13 cellular contexts compared by ENCODE assay signal in the genomic region with DNA sequence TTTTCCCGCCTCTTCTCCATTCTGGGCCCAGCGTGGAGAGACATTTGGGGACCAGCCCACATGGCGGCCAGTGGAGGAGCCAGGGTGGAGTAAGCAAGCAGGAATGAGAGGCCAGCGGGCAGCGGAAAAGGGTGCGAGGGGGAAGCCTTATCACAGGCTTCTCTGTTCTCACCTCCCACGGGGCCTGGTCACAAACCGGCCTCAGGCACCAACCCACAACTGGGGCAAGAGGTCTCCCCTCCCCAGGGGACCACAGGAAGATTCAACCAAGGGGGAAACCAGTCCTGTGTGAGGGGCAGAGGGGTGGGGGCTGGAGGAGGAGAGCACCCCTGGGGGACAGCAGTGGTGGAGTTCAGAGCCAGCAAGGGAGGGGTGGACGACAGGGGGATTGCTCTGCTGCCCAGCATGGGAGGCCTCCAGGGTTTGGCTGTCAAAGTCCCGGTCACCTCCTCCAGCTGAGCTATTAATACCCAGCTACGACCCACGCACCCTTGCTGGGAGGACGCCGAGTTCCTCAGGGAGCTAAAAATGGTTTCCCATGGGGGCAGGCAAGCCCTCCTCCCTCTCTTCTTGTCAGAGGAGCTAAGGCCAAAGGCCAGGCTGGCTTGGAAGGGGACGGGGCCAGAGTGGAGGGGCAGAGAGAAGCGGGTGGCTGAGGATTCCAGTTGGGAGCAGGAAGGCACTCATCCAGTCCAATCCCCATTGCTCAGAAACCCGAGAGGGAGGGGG. TPM values are rescaled to one million over a fixed set of nuclear protein-coding genes. Genes with fewer than 3 reads are reported as not detected.
DNase-seq lines count a peak whose midpoint lies in the region; ATAC-seq and TF ChIP-seq lines count a peak whose summit lies in the region.
"Had no signal": no experiment of that assay in that cellular context is flagged by ENCODE, and none has a peak within 500 bp of the region (broad histone marks: within the 10 kb centered on the region; RNA-seq: fewer than 3 reads in every experiment).

No MANE protein-coding gene starts in this region.

- H3K79me1 ChIP-seq in IMR-90 (ENCODE audit: low read depth in 1 of 2, low read length in 2 of 2): no peaks in the 10 kb centered on the region

- H4K8ac ChIP-seq in IMR-90 (ENCODE audit: low read depth in 2 of 2, low read length in 2 of 2): no peak overlapping the region

- intact Hi-C loops in IMR-90 (cut with micrococcal nuclease) (no loop called here), esophagus muscularis mucosa (cut with DNase I) (loop anchor here (5.0 kb wide), 1 partner anchor 38 kb away; the partner anchor contains the start of gene DUSP7)

- CTCF ChIA-PET in IMR-90 (lab: Yijun Ruan, JAX): no interaction called here

- H3K27ac ChIP-seq in IMR-90 (ENCODE audit: insufficient read depth, low read length) (no peak overlapping the region), esophagus muscularis mucosa (replicated peaks in 1 of 4) (peak overlapping the region; percentile 59 to 74 (median 70)), liver (ENCODE audit: low read depth in 1 of 2, low read length in 2 of 2) (no peak overlapping the region), stomach smooth muscle (ENCODE audit: low read length) (peak overlapping the region; percentile 18)
- H3K27ac ChIP-seq: colonic mucosa had no signal

- no CpG with 5 or more reads among the region's 17 CpGs for WGBS in IMR-90 (ENCODE audit: extremely low coverage in 2 of 2, insufficient read length in 1 of 2), 2 experiments
- WGBS in esophagus muscularis mucosa: 54% methylated on average over 15 of the region's 17 CpGs
- 87% methylated on average over 17 of the region's 17 CpGs for WGBS in liver

- TF ChIP-seq POLR2A in IMR-90 (IDR thresholded peaks at IDR 0.05; ENCODE audit: low read depth, low read length) (no peak), esophagus muscularis mucosa (IDR thresholded peaks at IDR 0.05; ENCODE audit: low read depth) (no peak), GM18505 (IDR thresholded peaks at IDR 0.05; ENCODE audit: borderline replicate concordance, extremely low read depth, insufficient read depth, insufficient read length) (no peak)

- TF ChIP-seq RAD21 in IMR-90 (IDR thresholded peaks at IDR 0.05; ENCODE audit: low read length) (no peak), liver (IDR thresholded peaks at IDR 0.05) (no peak)

- H3K27me3 ChIP-seq in IMR-90 (ENCODE audit: control insufficient read depth, insufficient read depth, low read length): no peaks in the 10 kb centered on the region
- no peaks in the 10 kb centered on the region for H3K27me3 ChIP-seq in esophagus muscularis mucosa
- H3K27me3 ChIP-seq in liver (ENCODE audit: control insufficient read depth in 4 of 4, insufficient read depth in 4 of 4, low read length in 3 of 4): no peaks in the 10 kb centered on the region
- no peaks in the 10 kb centered on the region for H3K27me3 ChIP-seq in stomach smooth muscle (ENCODE audit: control insufficient read depth in 1 of 2, insufficient read depth in 2 of 2, low read length in 2 of 2)
- H3K27me3 ChIP-seq: colonic mucosa had no signal

- peak; percentile 71 for TF ChIP-seq EP300 in esophagus muscularis mucosa (IDR thresholded peaks at IDR 0.05)

- no peak overlapping the region for H3K4me3 ChIP-seq in IMR-90 (ENCODE audit: insufficient read depth, low read depth, low read length)
- H3K4me3 ChIP-seq in esophagus muscularis mucosa: no peak overlapping the region
- H3K4me3 ChIP-seq in liver (ENCODE audit: low read depth in 1 of 3, low read length in 3 of 3): no peak overlapping the region
- no peak overlapping the region for H3K4me3 ChIP-seq in stomach smooth muscle (ENCODE audit: low read length in 2 of 2)
- H3K4me3 ChIP-seq: colonic mucosa had no signal

- peaks cover 14% of the 10 kb centered on the region; the same call in 1 of the 2 replicates for H3K9me1 ChIP-seq in IMR-90 (ENCODE audit: insufficient read depth, low read length)

- H2AFZ ChIP-seq in IMR-90 (replicated peaks; ENCODE audit: low read length, poor library complexity): peak overlapping the region; percentile 63

- no peak overlapping the region for H2BK20ac ChIP-seq in IMR-90 (ENCODE audit: low read depth, low read length)

- no peak overlapping the region; the same call in 1 of the 2 replicates for H3K56ac ChIP-seq in IMR-90 (ENCODE audit: extremely low read depth, insufficient read depth, low read length)

- no peak overlapping the region for H3K23ac ChIP-seq in IMR-90 (ENCODE audit: low read depth, low read length)

- H2BK5ac ChIP-seq in IMR-90 (ENCODE audit: low read depth, low read length, poor library complexity, severe bottlenecking): no peak overlapping the region

- no peak overlapping the region for H4K5ac ChIP-seq in IMR-90 (ENCODE audit: low read depth, low read length)

- H2BK15ac ChIP-seq in IMR-90 (ENCODE audit: low read depth, low read length): no peak overlapping the region

- no TSS peak for BruUV-seq in IMR-90 (replicated peaks; lab: Mats Ljungman, UMichigan)

- H3K4me1 ChIP-seq in IMR-90 (ENCODE audit: control insufficient read depth, insufficient read depth, low read length) (peaks cover 10% of the 10 kb centered on the region), esophagus muscularis mucosa (peaks cover 56 to 74% (median 64%) of the 10 kb centered on the region in 4 donors), liver (ENCODE audit: control insufficient read depth in 4 of 4, insufficient read depth in 4 of 4, low read length in 3 of 4) (peaks cover 0 to 3% (median 0%) of the 10 kb centered on the region in 4 donors), stomach smooth muscle (ENCODE audit: control insufficient read depth, insufficient read depth, low read length) (peaks cover 27% of the 10 kb centered on the region)
- H3K4me1 ChIP-seq: colonic mucosa had no signal

- no peak overlapping the region; the same call in 1 of the 2 replicates for H3K14ac ChIP-seq in IMR-90 (replicated peaks; ENCODE audit: low read depth, low read length)

- H2AK9ac ChIP-seq in IMR-90 (replicated peaks; ENCODE audit: low read depth, low read length, poor library complexity): no peak overlapping the region

- H3K36me3 ChIP-seq in IMR-90 (ENCODE audit: control insufficient read depth, insufficient read depth, low read length) (no peaks in the 10 kb centered on the region), esophagus muscularis mucosa (no peaks in the 10 kb centered on the region), liver (ENCODE audit: control insufficient read depth in 4 of 4, insufficient read depth in 3 of 4, low read depth in 1 of 4, low read length in 3 of 4) (no peaks in the 10 kb centered on the region), stomach smooth muscle (ENCODE audit: control insufficient read depth in 2 of 2, insufficient read depth in 2 of 2, low read length in 2 of 2) (no peaks in the 10 kb centered on the region)
- H3K36me3 ChIP-seq: colonic mucosa had no signal

- POLR2A ChIA-PET in IMR-90 (lab: Charles Lee; ENCODE audit: unreplicated experiment): no interaction called here

- H3K18ac ChIP-seq in IMR-90 (ENCODE audit: low read depth, low read length): no peak overlapping the region

- H3K4ac ChIP-seq in IMR-90 (ENCODE audit: low read depth, low read length): no peak overlapping the region

- no peak overlapping the region for H4K91ac ChIP-seq in IMR-90 (ENCODE audit: insufficient read depth, low read depth, low read length)

- dilution Hi-C loops in IMR-90 (cut with HindIII; ENCODE audit: low sequenced_read_pairs, unreplicated experiment): no loop called here

- H3K9me3 ChIP-seq in IMR-90 (ENCODE audit: control insufficient read depth, insufficient read depth, low read length) (no peaks in the 10 kb centered on the region), esophagus muscularis mucosa (no peaks in the 10 kb centered on the region), liver (ENCODE audit: control insufficient read depth in 4 of 4, low read length in 3 of 4) (no peaks in the 10 kb centered on the region), stomach smooth muscle (ENCODE audit: control insufficient read depth in 2 of 2, low read length in 2 of 2) (no peaks in the 10 kb centered on the region)
- H3K9me3 ChIP-seq: colonic mucosa had no signal

- H2AK5ac ChIP-seq in IMR-90 (ENCODE audit: low read depth, low read length): peak overlapping the region; percentile 50; the same call in 1 of the 2 replicates

- H2BK120ac ChIP-seq in IMR-90 (ENCODE audit: low read depth, low read length): no peak overlapping the region

- H3K4me2 ChIP-seq in IMR-90 (ENCODE audit: low read depth, low read length): no peak overlapping the region

- H3K9ac ChIP-seq in IMR-90 (ENCODE audit: low read depth, low read length) (no peak overlapping the region), liver (ENCODE audit: low read depth in 1 of 2, low read length in 2 of 2) (no peak overlapping the region), stomach smooth muscle (ENCODE audit: low read length in 2 of 2) (no peak overlapping the region)

- H4K20me1 ChIP-seq in IMR-90 (ENCODE audit: insufficient read depth, low read length): no peaks in the 10 kb centered on the region

- in situ Hi-C loops in IMR-90 (cut with MboI; ENCODE audit: low sequenced_read_pairs): no loop called here

- TF ChIP-seq CTCF in IMR-90 (conservative IDR thresholded peaks at IDR 0.05; ENCODE audit: low read depth, low read length) (no peak), esophagus muscularis mucosa (IDR thresholded peaks at IDR 0.05) (no peak), liver (IDR thresholded peaks at IDR 0.05; ENCODE audit: low read depth, low read length, missing input control) (no peak)

- DNase-seq in IMR-90 (no peak), esophagus muscularis mucosa (ENCODE audit: extremely low spot score) (no peak), HuH-7.5 (ENCODE audit: low spot score) (no peak), globus pallidus (ENCODE audit: low spot score) (no peak), AG08395 (ENCODE audit: low spot score) (no peak)
- DNase-seq: activated CD4-positive, CD25-positive, alpha-beta regulatory T cell; activated naive CD8-positive, alpha-beta T cell treated with anti-CD3 and anti-CD28 coated beads for 36 hours; colonic mucosa; NCI-H1048; NCI-H226 had no signal

- ATAC-seq in IMR-90 (ENCODE audit: low read depth): no peak
- no peak for ATAC-seq in GM18505 (IDR thresholded peaks at IDR 0.05; ENCODE audit: unreplicated experiment)

RNA-seq across cellular contexts. Expression of gene RPL29, which starts 23.8 kb away (rescaled TPM):
- total RNA-seq in IMR-90 (2012; rRNA removed): 1,798 and 2,081 TPM in 2 replicates
- 2,126 and 2,187 TPM in 2 replicates for polyA plus RNA-seq in IMR-90 (2012; rRNA removed)
- polyA plus RNA-seq in IMR-90 (2012; cell fraction: cytosol; rRNA removed): 1,284 and 2,643 TPM in 2 replicates
- 510 and 968 TPM in 2 replicates for polyA plus RNA-seq in IMR-90 (2012; cell fraction: nucleus; rRNA removed; ENCODE audit: low replicate concordance)
- 1,000 to 10,000 TPM in 3 of 4 donors, 100 to 1,000 TPM in 1; 786 to 1,908 (median 1,382) TPM for total RNA-seq in esophagus muscularis mucosa
- 100 to 1,000 TPM; 292 to 358 TPM for total RNA-seq in liver
- polyA plus RNA-seq in liver: 100 to 1,000 TPM; 418 to 789 TPM

RNA-seq across cellular contexts. Expression of gene ACY1, which starts 36.2 kb away (rescaled TPM):
- 21.1 and 22.0 TPM in 2 replicates for total RNA-seq in IMR-90 (2012; rRNA removed)
- polyA plus RNA-seq in IMR-90 (2012; rRNA removed): 44.8 and 47.1 TPM in 2 replicates
- polyA plus RNA-seq in IMR-90 (2012; cell fraction: cytosol; rRNA removed): 44.3 and 84.7 TPM in 2 replicates
- polyA plus RNA-seq in IMR-90 (2012; cell fraction: nucleus; rRNA removed; ENCODE audit: low replicate concordance): 49.3 and 84.6 TPM in 2 replicates
- total RNA-seq in esophagus muscularis mucosa: 10 to 100 TPM in 3 of 4 donors, 1 to 10 TPM in 1; 10.0 to 19.2 (median 15.8) TPM
- total RNA-seq in liver: 100 to 1,000 TPM in 1 of 2 donors, 10 to 100 TPM in 1; 69.5 to 241 TPM
- 100 to 1,000 TPM; 234 to 274 TPM for polyA plus RNA-seq in liver

RNA-seq across cellular contexts. Expression of gene DUSP7, which starts 36.9 kb away (rescaled TPM):
- total RNA-seq in IMR-90 (2012; rRNA removed) (9.3 and 9.7 TPM in 2 replicates), esophagus muscularis mucosa (10 to 100 TPM in 3 of 4 donors, 1 to 10 TPM in 1; 10.0 to 23.5 (median 15.9) TPM), liver (1 to 10 TPM; 3.7 to 5.0 TPM)
- polyA plus RNA-seq in IMR-90 (2012; rRNA removed) (24.0 and 27.8 TPM in 2 replicates), liver (1 to 10 TPM; 1.5 to 3.7 TPM)
- 10.9 and 26.7 TPM in 2 replicates for polyA plus RNA-seq in IMR-90 (2012; cell fraction: cytosol; rRNA removed)
- 8.9 and 16.8 TPM in 2 replicates for polyA plus RNA-seq in IMR-90 (2012; cell fraction: nucleus; rRNA removed; ENCODE audit: low replicate concordance)

RNA-seq across cellular contexts. Expression of gene ABHD14A, which starts 44.7 kb away (rescaled TPM):
- total RNA-seq in IMR-90 (2012; rRNA removed) (3.1 and 3.4 TPM in 2 replicates), esophagus muscularis mucosa (10 to 100 TPM in 3 of 4 donors, 1 to 10 TPM in 1; 10.0 to 22.3 (median 15.8) TPM), liver (10 to 100 TPM in 1 of 2 donors, 1 to 10 TPM in 1; 8.2 to 10.5 TPM)
- polyA plus RNA-seq in IMR-90 (2012; rRNA removed) (10.0 and 12.2 TPM in 2 replicates), liver (10 to 100 TPM; 16.3 to 19.9 TPM)
- polyA plus RNA-seq in IMR-90 (2012; cell fraction: cytosol; rRNA removed): 12.0 and 24.8 TPM in 2 replicates
- polyA plus RNA-seq in IMR-90 (2012; cell fraction: nucleus; rRNA removed; ENCODE audit: low replicate concordance): 3.6 and 5.7 TPM in 2 replicates

RNA-seq across cellular contexts. Expression of gene ABHD14B, which starts 45.7 kb away (rescaled TPM):
- total RNA-seq in IMR-90 (2012; rRNA removed): 6.4 and 7.2 TPM in 2 replicates
- polyA plus RNA-seq in IMR-90 (2012; rRNA removed): 28.3 and 30.4 TPM in 2 replicates
- polyA plus RNA-seq in IMR-90 (2012; cell fraction: cytosol; rRNA removed): 17.0 and 38.2 TPM in 2 replicates
- 29.9 and 36.0 TPM in 2 replicates for polyA plus RNA-seq in IMR-90 (2012; cell fraction: nucleus; rRNA removed; ENCODE audit: low replicate concordance)
- total RNA-seq in esophagus muscularis mucosa: 10 to 100 TPM; 41.8 to 49.5 (median 46.9) TPM
- 10 to 100 TPM; 24.3 to 43.3 TPM for total RNA-seq in liver
- polyA plus RNA-seq in liver: 100 to 1,000 TPM in 1 of 2 donors, 10 to 100 TPM in 1; 90.6 to 127 TPM

Comparison
In these comparisons a context has a peak if more than half of its experiments do, and no peak if none do; other contexts are left out.
1. H3K27ac ChIP-seq: peak in esophagus muscularis mucosa (4 of 4) and stomach smooth muscle (single experiment); none in IMR-90 (single experiment) and liver (0 of 2).